Comparison of ENCODE assay signal across 14 cellular contexts in genomic region chr16:12509121-12509520, GRCh38.
A peak's percentile ranks its signal among the peaks of the same experiment; 100 is the strongest.
DNase-seq lines count a peak whose midpoint lies in the region; ATAC-seq and TF ChIP-seq lines count a peak whose summit lies in the region.
"Had no signal": no experiment of that assay in that cellular context is flagged by ENCODE, and none has a peak within 500 bp of the region (broad histone marks: within the 10 kb centered on the region; RNA-seq: fewer than 3 reads in every experiment).

No MANE protein-coding gene starts in this region.

- WGBS in sigmoid colon, 2 donors = 89 to 97% methylated on average over 7 of the region's 7 CpGs
- 91 to 99% (median 96%) methylated on average over 7 of the region's 7 CpGs for WGBS in ovary, 3 donors
- 88 to 97% (median 93%) methylated on average over 7 of the region's 7 CpGs for WGBS in heart left ventricle, 4 donors

- H3K27me3 ChIP-seq in layer of hippocampus (ENCODE audit: control insufficient read depth, insufficient read depth, low read length) = no peaks in the 10 kb centered on the region
- no peaks in the 10 kb centered on the region for H3K27me3 ChIP-seq in sigmoid colon
- H3K27me3 ChIP-seq in ovary = no peaks in the 10 kb centered on the region
- no peaks in the 10 kb centered on the region for H3K27me3 ChIP-seq in heart left ventricle
- H3K27me3 ChIP-seq: BLaER1 treated with 17β-estradiol and CSF1 and Interleukin-3, amounts not matched to agents 10 nM and 100 nM had no signal

- TF ChIP-seq EP300 in sigmoid colon (IDR thresholded peaks at IDR 0.05) (no peak), ovary (IDR thresholded peaks at IDR 0.05) (no peak)

- peak; percentile 21 for DNase-seq in sigmoid colon
- DNase-seq in ovary = no peak
- no peak for DNase-seq in heart left ventricle
- DNase-seq: Calu3; CD8-positive, alpha-beta T cell; DMS79 treated with DMSO at 0.1 percent for 48 hours; GF-D8; GM23248 had no signal

- H3K36me3 ChIP-seq in sigmoid colon = no peaks in the 10 kb centered on the region
- H3K36me3 ChIP-seq in ovary = no peaks in the 10 kb centered on the region
- no peaks in the 10 kb centered on the region for H3K36me3 ChIP-seq in heart left ventricle
- H3K36me3 ChIP-seq: BLaER1 treated with 17β-estradiol and CSF1 and Interleukin-3, amounts not matched to agents 10 nM and 100 nM; HAP-1 had no signal

- H3K27ac ChIP-seq in layer of hippocampus (ENCODE audit: low read depth, low read length) (peak overlapping the region; percentile 87), sigmoid colon (no peak overlapping the region), temporal lobe (ENCODE audit: low read depth, low read length) (peak overlapping the region; percentile 4), ovary (no peak overlapping the region), heart left ventricle (no peak overlapping the region)
- H3K27ac ChIP-seq: BLaER1 treated with 17β-estradiol and CSF1 and Interleukin-3, amounts not matched to agents 10 nM and 100 nM; GM23248; HL-60 had no signal

- TF ChIP-seq POLR2A in sigmoid colon (IDR thresholded peaks at IDR 0.05) (no peak), ovary (IDR thresholded peaks at IDR 0.05) (no peak), heart left ventricle (IDR thresholded peaks at IDR 0.05) (no peak)

- TF ChIP-seq CTCF in sigmoid colon (IDR thresholded peaks at IDR 0.05) (no peak), ovary (IDR thresholded peaks at IDR 0.05) (no peak), heart left ventricle (IDR thresholded peaks at IDR 0.05) (no peak)

- H3K4me3 ChIP-seq in sigmoid colon (no peak overlapping the region), ovary (no peak overlapping the region), heart left ventricle (no peak overlapping the region)
- H3K4me3 ChIP-seq: BLaER1 treated with 17β-estradiol and CSF1 and Interleukin-3, amounts not matched to agents 10 nM and 100 nM; GM23248; HAP-1 had no signal

- H3K4me1 ChIP-seq in sigmoid colon = no peaks in the 10 kb centered on the region
- peaks cover 17% of the 10 kb centered on the region for H3K4me1 ChIP-seq in ovary (ENCODE audit: insufficient read depth)
- H3K4me1 ChIP-seq in heart left ventricle = peaks cover 0 to 18% (median 9%) of the 10 kb centered on the region in 12 donors
- H3K4me1 ChIP-seq: HAP-1 had no signal

- ATAC-seq in GM19452 (IDR thresholded peaks at IDR 0.05; ENCODE audit: unreplicated experiment) = no peak
- no peak for ATAC-seq in heart left ventricle
- ATAC-seq: CD8-positive, alpha-beta T cell had no signal

- H3K9me3 ChIP-seq in sigmoid colon (no peaks in the 10 kb centered on the region), ovary (no peaks in the 10 kb centered on the region), heart left ventricle (no peaks in the 10 kb centered on the region)
- H3K9me3 ChIP-seq: HAP-1 had no signal

- intact Hi-C loops in sigmoid colon (cut with DNase I) (no loop called here), ovary (cut with DNase I) (no loop called here), heart left ventricle (cut with DNase I) (no loop called here)

Comparison
In these comparisons a context has a peak if more than half of its experiments do, and no peak if none do; other contexts are left out.
1. H3K27ac ChIP-seq: peak in layer of hippocampus (single experiment) and temporal lobe (single experiment); none in sigmoid colon (0 of 4), ovary (0 of 2) and heart left ventricle (0 of 12).